Comparison of ENCODE assay signal across 6 cellular contexts in genomic region chr16:66899945-66900688, GRCh38. TPM values are rescaled to one million over a fixed set of nuclear protein-coding genes. Genes with fewer than 3 reads are reported as not detected.
DNase-seq lines count a peak whose midpoint lies in the region; ATAC-seq lines count a peak whose summit lies in the region.

No MANE protein-coding gene starts in this region.

- ATAC-seq in HG03469 (IDR thresholded peaks at IDR 0.05; ENCODE audit: unreplicated experiment) = no peak
- no peak for ATAC-seq in GM21786 (IDR thresholded peaks at IDR 0.05; ENCODE audit: unreplicated experiment)

- DNase-seq in MG63 = peak; percentile 60
- peak; percentile 33 for DNase-seq in pulmonary artery endothelial cell (ENCODE audit: low read depth, low spot score)
- no peak for DNase-seq in NCI-H187 (lab: John Stamatoyannopoulos, UW)

- H3K27me3 ChIP-seq in MG63 (no peaks in the 10 kb centered on the region), duodenal mucosa (ENCODE audit: control insufficient read depth in 1 of 2, insufficient read depth in 2 of 2, low read length in 2 of 2) (no peaks in the 10 kb centered on the region)

- H3K4me3 ChIP-seq in MG63 = no peak overlapping the region
- H3K4me3 ChIP-seq in duodenal mucosa (ENCODE audit: low read depth in 1 of 2, low read length in 2 of 2) = peak overlapping the region; percentile 29 to 45

- peaks cover 62 to 71% of the 10 kb centered on the region in 2 donors for H3K4me1 ChIP-seq in duodenal mucosa (ENCODE audit: control insufficient read depth in 1 of 2, insufficient read depth in 2 of 2, low read length in 2 of 2)

- H3K36me3 ChIP-seq in MG63 (no peaks in the 10 kb centered on the region), duodenal mucosa (ENCODE audit: control insufficient read depth in 1 of 2, insufficient read depth in 2 of 2, low read length in 2 of 2) (no peaks in the 10 kb centered on the region)

- peak overlapping the region; percentile 70 to 78 for H3K9ac ChIP-seq in duodenal mucosa (ENCODE audit: low read depth in 1 of 2, low read length in 2 of 2)

- peak overlapping the region; percentile 83 for H3K27ac ChIP-seq in duodenal mucosa (ENCODE audit: low read depth, low read length)

- H3K9me3 ChIP-seq in MG63 (no peaks in the 10 kb centered on the region), duodenal mucosa (ENCODE audit: control insufficient read depth in 1 of 2, low read length in 2 of 2) (no peaks in the 10 kb centered on the region)

RNA-seq across cellular contexts. Expression of gene CDH16, which starts 18.6 kb away (rescaled TPM):
- total RNA-seq in MG63 (2014; rRNA removed; shearing (Covaris generic); ENCODE audit: low replicate concordance) = not detected in 2 replicates
- not detected in 2 replicates for total RNA-seq in pulmonary artery endothelial cell

RNA-seq across cellular contexts. Expression of gene PDP2, which starts 19.8 kb away (rescaled TPM):
- total RNA-seq in MG63 (2014; rRNA removed; shearing (Covaris generic); ENCODE audit: low replicate concordance) = 2.5 and 6.4 TPM in 2 replicates
- 9.4 and 12.1 TPM in 2 replicates for total RNA-seq in pulmonary artery endothelial cell

RNA-seq across cellular contexts. Expression of gene RRAD, which starts 25.2 kb away (rescaled TPM):
- 1.6 and 10.4 TPM in 2 replicates for total RNA-seq in MG63 (2014; rRNA removed; shearing (Covaris generic); ENCODE audit: low replicate concordance)
- total RNA-seq in pulmonary artery endothelial cell = 0.59 and 0.60 TPM in 2 replicates

RNA-seq across cellular contexts. Expression of gene CIAO2B, which starts 34.1 kb away (rescaled TPM):
- 52.7 and 125 TPM in 2 replicates for total RNA-seq in MG63 (2014; rRNA removed; shearing (Covaris generic); ENCODE audit: low replicate concordance)
- total RNA-seq in pulmonary artery endothelial cell = 159 and 180 TPM in 2 replicates

RNA-seq across cellular contexts. Expression of gene CES2, which starts 35.2 kb away (rescaled TPM):
- total RNA-seq in MG63 (2014; rRNA removed; shearing (Covaris generic); ENCODE audit: low replicate concordance) = 12.8 and 32.7 TPM in 2 replicates
- 16.1 and 17.1 TPM in 2 replicates for total RNA-seq in pulmonary artery endothelial cell

Comparison
In these comparisons a context has a peak if more than half of its experiments do, and no peak if none do; other contexts are left out.
1. DNase-seq: peak in MG63 (single experiment) and pulmonary artery endothelial cell (single experiment); none in NCI-H187 (0 of 2).